19 cellular contexts compared by ENCODE assay signal in genomic region chr10:53477313-53477675, GRCh38.
"Had no signal": no experiment of that assay in that cellular context is flagged by ENCODE, and none has a peak within 500 bp of the region (broad histone marks: within the 10 kb centered on the region; RNA-seq: fewer than 3 reads in every experiment).

No MANE protein-coding gene starts in this region.

- H3K9me3 Mint-ChIP-seq: activated naive CD4-positive, alpha-beta T cell treated with anti-CD3 and anti-CD28 coated beads, Interleukin-2, amount 50 U/mL, for 24 hours; stimulated activated naive B cell treated with anti-CD40 and anti-IgM and Interleukin-4, amounts not matched to agents 10 μg/mL and 1 μg/mL and 100 μg/mL, for 72 hours had no signal

- H3K4me2 ChIP-seq: hepatocyte had no signal

- H2AFZ ChIP-seq: hepatocyte had no signal

- H3K4me1 Mint-ChIP-seq: activated naive CD4-positive, alpha-beta T cell treated with anti-CD3 and anti-CD28 coated beads, Interleukin-2, amount 50 U/mL, for 24 hours; stimulated activated naive B cell treated with anti-CD40 and anti-IgM and Interleukin-4, amounts not matched to agents 10 μg/mL and 1 μg/mL and 100 μg/mL, for 72 hours had no signal

- H3K27me3 Mint-ChIP-seq: activated naive CD4-positive, alpha-beta T cell treated with anti-CD3 and anti-CD28 coated beads, Interleukin-2, amount 50 U/mL, for 24 hours; effector memory CD8-positive, alpha-beta T cell; natural killer cell treated with Interleukin-12 subunit alpha and Interleukin-12 subunit beta and Interleukin-15 and Interleukin-18, amount 100 ng/mL, for 72 hours; stimulated activated naive B cell treated with anti-CD40 and anti-IgM and Interleukin-4, amounts not matched to agents 10 μg/mL and 1 μg/mL and 100 μg/mL, for 72 hours had no signal

- H3K27ac Mint-ChIP-seq: activated naive CD4-positive, alpha-beta T cell treated with anti-CD3 and anti-CD28 coated beads, Interleukin-2, amount 50 U/mL, for 24 hours; activated T-cell treated with anti-CD3 and anti-CD28 coated beads, Interleukin-2, amount 50 U/mL, for 72 hours; effector memory CD8-positive, alpha-beta T cell; natural killer cell treated with Interleukin-12 subunit alpha and Interleukin-12 subunit beta and Interleukin-15 and Interleukin-18, amount 100 ng/mL, for 72 hours; stimulated activated naive B cell treated with anti-CD40 and anti-IgM and Interleukin-4, amounts not matched to agents 10 μg/mL and 1 μg/mL and 100 μg/mL, for 72 hours had no signal

- H3K4me1 ChIP-seq: adrenal gland, lower lobe of right lung, spleen, upper lobe of right lung had no signal

- H3K79me2 ChIP-seq: hepatocyte had no signal

- DNase-seq: activated CD4-positive, alpha-beta T cell treated with anti-CD3 and anti-CD28 coated beads, Interleukin-2, amount 50 U/mL, for 4 hours; activated gamma-delta T cell; activated T-cell treated with anti-CD3 and anti-CD28 coated beads, Interleukin-2, amount 50 U/mL, for 72 hours; adrenal gland; effector memory CD8-positive, alpha-beta T cell; foreskin fibroblast; left cardiac atrium; lower lobe of right lung; occipital lobe; retina; spleen; stimulated activated naive B cell treated with anti-CD40 and anti-IgM and Interleukin-4, amounts not matched to agents 10 μg/mL and 1 μg/mL and 100 μg/mL, for 72 hours; upper lobe of right lung; WERI-Rb-1 had no signal

- H3K36me3 ChIP-seq: adrenal gland, lower lobe of right lung, spleen, thoracic aorta, upper lobe of right lung, WERI-Rb-1 had no signal

- H3K4me3 ChIP-seq: adrenal gland, hepatocyte, lower lobe of right lung, spleen, thoracic aorta, upper lobe of right lung had no signal

- H3K27me3 ChIP-seq: adrenal gland, hepatocyte, spleen, upper lobe of right lung had no signal

- H3K27ac ChIP-seq: adrenal gland, epithelial cell of prostate, hepatocyte, lower lobe of right lung, spleen, thoracic aorta, upper lobe of right lung, WERI-Rb-1 had no signal

- H3K4me3 Mint-ChIP-seq: activated naive CD4-positive, alpha-beta T cell treated with anti-CD3 and anti-CD28 coated beads, Interleukin-2, amount 50 U/mL, for 24 hours; activated T-cell treated with anti-CD3 and anti-CD28 coated beads, Interleukin-2, amount 50 U/mL, for 72 hours; effector memory CD8-positive, alpha-beta T cell; natural killer cell treated with Interleukin-12 subunit alpha and Interleukin-12 subunit beta and Interleukin-15 and Interleukin-18, amount 100 ng/mL, for 72 hours; stimulated activated naive B cell treated with anti-CD40 and anti-IgM and Interleukin-4, amounts not matched to agents 10 μg/mL and 1 μg/mL and 100 μg/mL, for 72 hours had no signal

- H3K9me3 ChIP-seq: adrenal gland, lower lobe of right lung, thoracic aorta, upper lobe of right lung had no signal

- H3K36me3 Mint-ChIP-seq: activated naive CD4-positive, alpha-beta T cell treated with anti-CD3 and anti-CD28 coated beads, Interleukin-2, amount 50 U/mL, for 24 hours; natural killer cell treated with Interleukin-12 subunit alpha and Interleukin-12 subunit beta and Interleukin-15 and Interleukin-18, amount 100 ng/mL, for 72 hours; stimulated activated naive B cell treated with anti-CD40 and anti-IgM and Interleukin-4, amounts not matched to agents 10 μg/mL and 1 μg/mL and 100 μg/mL, for 72 hours had no signal
